Comparison of ENCODE assay signal across 24 cellular contexts in the genomic region with DNA sequence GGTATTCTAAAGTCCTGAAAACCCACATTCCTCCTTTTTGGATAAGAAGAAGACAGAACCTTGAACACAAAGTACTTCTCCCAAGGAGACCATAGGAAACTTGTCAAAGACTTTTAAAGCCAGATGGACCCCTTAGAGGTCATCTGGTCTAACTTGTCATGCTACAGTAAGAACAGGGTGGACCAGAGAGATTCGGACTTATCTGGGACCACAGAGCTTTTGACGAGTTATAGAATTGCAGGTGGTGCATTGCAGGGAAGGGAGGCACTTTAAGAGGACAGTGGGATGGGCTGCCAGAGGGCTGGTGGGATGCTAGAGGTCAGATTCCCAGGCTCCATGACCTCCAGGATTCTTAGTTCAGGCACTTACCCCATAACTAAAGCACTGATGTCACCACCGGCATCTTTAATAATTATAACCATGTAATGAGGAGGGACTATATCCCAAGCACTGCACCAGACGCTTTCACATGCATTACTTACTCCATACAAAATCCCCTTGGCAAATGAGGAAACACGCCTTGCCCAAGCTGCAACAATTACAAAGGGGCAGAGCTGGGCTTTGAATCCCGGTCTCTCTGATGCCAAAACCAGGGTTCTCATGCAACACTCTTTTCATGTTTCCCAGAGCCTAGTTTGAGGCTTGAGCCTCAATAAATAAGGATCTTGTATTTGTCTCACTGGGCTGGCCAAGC. TPM values are rescaled to one million over a fixed set of nuclear protein-coding genes. Genes with fewer than 3 reads are reported as not detected.
DNase-seq lines count a peak whose midpoint lies in the region; ATAC-seq and TF ChIP-seq lines count a peak whose summit lies in the region.
"Had no signal": no experiment of that assay in that cellular context is flagged by ENCODE, and none has a peak within 500 bp of the region (broad histone marks: within the 10 kb centered on the region; RNA-seq: fewer than 3 reads in every experiment).

No MANE protein-coding gene starts in this region.

- TF ChIP-seq POLR2A in heart left ventricle (IDR thresholded peaks at IDR 0.05), result no peak
- TF ChIP-seq POLR2A in sigmoid colon (IDR thresholded peaks at IDR 0.05), result no peak
- no peak for TF ChIP-seq POLR2A in upper lobe of left lung (IDR thresholded peaks at IDR 0.05)

- no peak for ATAC-seq in heart left ventricle
- no peak for ATAC-seq in Right ventricle myocardium inferior
- no peak for ATAC-seq in right cardiac atrium
- no peak for ATAC-seq in upper lobe of left lung (ENCODE audit: low FRiP score in 2 of 2)
- ATAC-seq in HG03457 (IDR thresholded peaks at IDR 0.05; ENCODE audit: unreplicated experiment), result no peak

- H3K27me3 ChIP-seq in heart left ventricle (no peaks in the 10 kb centered on the region), right cardiac atrium (ENCODE audit: control insufficient read depth, insufficient read depth) (no peaks in the 10 kb centered on the region), sigmoid colon (no peaks in the 10 kb centered on the region), upper lobe of left lung (no peaks in the 10 kb centered on the region)

- H3K27ac ChIP-seq in heart left ventricle, result peak overlapping the region in 8 of 12 donors; percentile 2 to 89 (median 79)
- peak overlapping the region; percentile 83 for H3K27ac ChIP-seq in right cardiac atrium (ENCODE audit: low read length)
- H3K27ac ChIP-seq in sigmoid colon, result peak overlapping the region; percentile 74 to 88 (median 80)
- H3K27ac ChIP-seq in upper lobe of left lung, result peak overlapping the region; percentile 84 to 87 (median 86)

- H3K36me3 ChIP-seq in heart left ventricle (no peaks in the 10 kb centered on the region), sigmoid colon (no peaks in the 10 kb centered on the region), upper lobe of left lung (no peaks in the 10 kb centered on the region)

- TF ChIP-seq CTCF in heart left ventricle (IDR thresholded peaks at IDR 0.05) (no peak), sigmoid colon (IDR thresholded peaks at IDR 0.05) (no peak), upper lobe of left lung (IDR thresholded peaks at IDR 0.05) (no peak)

- WGBS in heart left ventricle, 4 donors, result 71 to 84% (median 81%) methylated on average over 5 to 6 of the region's 6 CpGs
- WGBS in right cardiac atrium, result 64% methylated on average over 6 of the region's 6 CpGs
- 74 to 86% methylated on average over 6 of the region's 6 CpGs for WGBS in sigmoid colon, 2 donors
- WGBS in upper lobe of left lung, 2 donors, result 81 to 84% methylated on average over 6 of the region's 6 CpGs

- intact Hi-C loops in heart left ventricle (cut with DNase I) (loop anchor here in 2 of 10 donors (5.0 to 10.0 kb wide), 2 partner anchors 40 to 227 kb away; no protein-coding TSS in a partner anchor), Right ventricle myocardium inferior (cut with DNase I) (no loop called here), right cardiac atrium (cut with DNase I) (no loop called here), sigmoid colon (cut with DNase I) (no loop called here)

- H3K4me3 ChIP-seq in heart left ventricle, result no peak overlapping the region
- no peak overlapping the region for H3K4me3 ChIP-seq in right cardiac atrium (ENCODE audit: low read length)
- H3K4me3 ChIP-seq in sigmoid colon, result no peak overlapping the region
- no peak overlapping the region for H3K4me3 ChIP-seq in upper lobe of left lung
- H3K4me3 ChIP-seq: smooth muscle cell had no signal

- TF ChIP-seq EP300 in sigmoid colon (IDR thresholded peaks at IDR 0.05), result no peak
- TF ChIP-seq EP300 in upper lobe of left lung (IDR thresholded peaks at IDR 0.05), result no peak

- DNase-seq in heart left ventricle, result no peak
- DNase-seq in Right ventricle myocardium inferior (ENCODE audit: missing footprints), result no peak
- DNase-seq in right cardiac atrium, result no peak
- no peak for DNase-seq in sigmoid colon
- DNase-seq in upper lobe of left lung, result no peak
- no peak for DNase-seq in cerebellar nuclear complex (lab: John Stamatoyannopoulos, UW)
- no peak for DNase-seq in stimulated activated CD4-positive, alpha-beta T cell treated with anti-CD3 and anti-CD28 coated beads, Interleukin-4, amount 100 ng/mL, for 4 hours
- DNase-seq: activated CD4-positive, alpha-beta T cell treated with anti-CD3 and anti-CD28 coated beads, Interleukin-2, amount 50 U/mL, for 48 hours; activated naive CD4-positive, alpha-beta T cell treated with anti-CD3 and anti-CD28 coated beads, Interleukin-2, amount 10 ng/mL, durations not matched to agents 7 days and 5 days; AML-193; amygdala; CD4-positive, alpha-beta memory T cell; H9; kidney glomerular epithelial cell; mesenchymal stem cell; NCI-H1417 treated with DMSO at 0.1 percent for 48 hours; NCI-H446 treated with DMSO at 0.1 percent for 48 hours; SK-N-SH; stimulated activated CD4-positive, alpha-beta T cell treated with anti-CD3 and anti-CD28 coated beads, Interleukin-2, amount 100 ng/mL, for 24 hours; substantia nigra had no signal

- H3K4me1 ChIP-seq in heart left ventricle, result peaks cover 0 to 48% (median 29%) of the 10 kb centered on the region in 12 donors
- H3K4me1 ChIP-seq in right cardiac atrium (ENCODE audit: control insufficient read depth, insufficient read depth, low read length), result peaks cover 12% of the 10 kb centered on the region
- peaks cover 0 to 43% (median 37%) of the 10 kb centered on the region in 4 donors for H3K4me1 ChIP-seq in sigmoid colon
- H3K4me1 ChIP-seq in upper lobe of left lung, result peaks cover 34 to 47% (median 43%) of the 10 kb centered on the region in 4 donors

- no peaks in the 10 kb centered on the region for H3K9me3 ChIP-seq in heart left ventricle
- no peaks in the 10 kb centered on the region for H3K9me3 ChIP-seq in right cardiac atrium (ENCODE audit: control insufficient read depth, low read length)
- H3K9me3 ChIP-seq in sigmoid colon, result no peaks in the 10 kb centered on the region
- no peaks in the 10 kb centered on the region for H3K9me3 ChIP-seq in upper lobe of left lung
- H3K9me3 ChIP-seq: SK-N-SH had no signal

RNA-seq across cellular contexts. Expression of gene GPX3, which starts 12.8 kb away (rescaled TPM):
- total RNA-seq in heart left ventricle (1,000 to 10,000 TPM in 2 of 9 donors, 100 to 1,000 TPM in 7; 416 to 1,563 (median 738) TPM), Right ventricle myocardium inferior (627 TPM), right cardiac atrium (1,000 to 10,000 TPM; 1,359 to 2,012 (median 1,429) TPM), sigmoid colon (1,000 to 10,000 TPM in 2 of 4 donors, 100 to 1,000 TPM in 2; 616 to 2,079 (median 918) TPM), upper lobe of left lung (1,000 to 10,000 TPM in 4 of 6 donors, 100 to 1,000 TPM in 2; 876 to 1,536 (median 1,027) TPM)
- polyA plus RNA-seq in heart left ventricle (1,000 to 10,000 TPM in 1 of 2 donors, 100 to 1,000 TPM in 1; 819 to 1,415 TPM), right cardiac atrium (1,982 TPM), sigmoid colon (1,000 to 10,000 TPM in 1 of 3 donors, 100 to 1,000 TPM in 1, 10 to 100 TPM in 1; 85.1 to 1,326 (median 302) TPM)
- total RNA-seq: activated T-helper 1 cell treated with anti-CD3 and anti-CD28 coated beads, Interleukin-12 subunit alpha, Interleukin-12 subunit beta, Interleukin-2, Interleukin-4 antibody, amounts not matched to agents 30 ng/mL and 10 ng/mL and 1 ng/mL, durations not matched to agents 14 hours and 24 hours and 36 hours; CD4-positive, alpha-beta memory T cell; OCI-LY7 had no signal
